In genomic region chr2:95433973-95434372, GRCh38 we compare ENCODE assay signal across 22 cellular contexts. TPM values are rescaled to one million over a fixed set of nuclear protein-coding genes. Genes with fewer than 3 reads are reported as not detected.
"Had no signal": no experiment of that assay in that cellular context is flagged by ENCODE, and none has a peak within 500 bp of the region (broad histone marks: within the 10 kb centered on the region; RNA-seq: fewer than 3 reads in every experiment).

No MANE protein-coding gene starts in this region.

RNA-seq across cellular contexts. Expression of gene TRIM43B, which starts 50.6 kb away (rescaled TPM):
- total RNA-seq: activated CD4-positive, alpha-beta memory T cell treated with anti-CD3 and anti-CD28 coated beads for 36 hours; activated CD4-positive, alpha-beta T cell treated with anti-CD3 and anti-CD28 coated beads, Interleukin-2, amount 10 ng/mL, durations not matched to agents 24 days and 14 days; activated CD8-positive, alpha-beta memory T cell treated with anti-CD3 and anti-CD28 coated beads for 36 hours; activated naive CD4-positive, alpha-beta T cell treated with anti-CD3 and anti-CD28 coated beads for 36 hours; activated naive CD8-positive, alpha-beta T cell treated with anti-CD3 and anti-CD28 coated beads for 36 hours; activated T-helper 1 cell treated with anti-CD3 and anti-CD28 coated beads, Interleukin-12 subunit alpha, Interleukin-12 subunit beta, Interleukin-2, Interleukin-4 antibody, amounts not matched to agents 30 ng/mL and 10 ng/mL and 1 ng/mL, durations not matched to agents 14 hours and 24 hours and 36 hours; adrenal gland; ascending aorta; bronchial epithelial cell; fibroblast of villous mesenchyme; heart left ventricle; left lung; lung microvascular endothelial cell; mesothelial cell of epicardium; naive thymus-derived CD4-positive, alpha-beta T cell; pancreas; skeletal muscle tissue; thoracic aorta; upper lobe of left lung; vagina had no signal
- polyA plus RNA-seq: adrenal gland; heart left ventricle; immature natural killer cell; naive thymus-derived CD4-positive, alpha-beta T cell; neural cell; pancreas had no signal
